ENCODE assay signal across 8 cellular contexts in the genomic region with DNA sequence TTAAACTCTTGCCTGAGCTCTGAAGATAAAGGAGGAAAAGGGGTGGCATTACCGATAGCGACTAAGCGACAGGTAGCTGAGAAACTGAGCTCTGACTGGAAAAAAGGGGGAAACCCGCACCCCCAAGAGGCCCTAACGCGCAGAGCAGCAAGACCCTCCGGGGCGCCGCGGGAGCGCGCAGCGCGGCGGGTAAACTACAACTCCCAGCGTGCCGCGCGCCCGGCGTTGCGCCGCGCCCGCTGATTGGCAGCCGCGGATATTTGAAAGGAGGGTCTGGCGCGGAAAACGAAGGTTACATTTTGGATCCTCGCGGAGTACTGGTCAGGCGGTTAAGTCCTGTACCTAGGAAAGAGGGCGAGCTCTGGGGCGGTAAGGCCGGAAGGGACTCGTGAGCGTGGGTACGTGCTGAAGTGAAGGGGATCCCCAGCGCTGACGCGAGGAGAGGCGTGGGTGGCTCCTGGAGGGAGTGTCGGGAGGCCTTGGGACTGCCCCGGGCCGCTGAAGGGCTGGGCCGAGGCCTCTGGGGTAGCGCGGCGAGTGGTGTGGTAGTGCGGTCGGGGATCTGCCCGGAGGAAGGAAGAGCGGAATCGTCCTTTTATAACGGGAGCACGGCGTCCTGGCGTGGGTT. TPM values are rescaled to one million over a fixed set of nuclear protein-coding genes. Genes with fewer than 3 reads are reported as not detected.
A peak's percentile ranks its signal among the peaks of the same experiment; 100 is the strongest.
DNase-seq lines count a peak whose midpoint lies in the region; ATAC-seq lines count a peak whose summit lies in the region.

A gene (plus strand): TSS at position 291 of the 628 bp plus-strand sequence. CDS start 468 bp downstream, outside the sequence.

- peak; percentile 65 for DNase-seq in COLO668 (lab: John Stamatoyannopoulos, UW; ENCODE audit: unreplicated experiment)
- DNase-seq in NOMO-1 treated with DMSO at 0.1 percent for 48 hours (lab: John Stamatoyannopoulos, UW; ENCODE audit: unreplicated experiment), result peak; percentile 75
- peak; percentile 67 to 73 for DNase-seq in activated CD8-positive, alpha-beta memory T cell treated with anti-CD3 and anti-CD28 coated beads for 4 hours (ENCODE audit: low read depth in 2 of 2)
- DNase-seq in middle frontal gyrus (ENCODE audit: extremely low spot score, low spot score), result peak; percentile 61
- DNase-seq in stimulated activated CD8-positive, alpha-beta memory T cell treated with anti-CD3 and anti-CD28 coated beads, Interleukin-4, amount 100 ng/mL, for 1 hour (ENCODE audit: low read depth in 2 of 2, low spot score in 1 of 2), result peak; percentile 52 to 74

- ATAC-seq in GM19397 (IDR thresholded peaks at IDR 0.05; ENCODE audit: unreplicated experiment), result peak; percentile 82
- peak; percentile 46 for ATAC-seq in HG03558 (IDR thresholded peaks at IDR 0.05; ENCODE audit: extremely low read depth, unreplicated experiment)

- in situ Hi-C loops in endometrial microvascular endothelial cells (cut with HindIII; ENCODE audit: inconsistent ontology term, low pct_unique_long_range_greater_than_20kb, low sequenced_read_pairs), result no loop called here

RNA-seq across cellular contexts. Expression of the gene that starts here (rescaled TPM):
- 31.9 TPM for total RNA-seq in endometrial microvascular endothelial cells (ENCODE audit: inconsistent ontology term)

Comparison
In these comparisons a context has a peak if more than half of its experiments do, and no peak if none do; other contexts are left out.
1. Peak in every context shown above with its lines: DNase-seq and ATAC-seq.